Comparison of ENCODE assay signal across 16 cellular contexts in the genomic region with DNA sequence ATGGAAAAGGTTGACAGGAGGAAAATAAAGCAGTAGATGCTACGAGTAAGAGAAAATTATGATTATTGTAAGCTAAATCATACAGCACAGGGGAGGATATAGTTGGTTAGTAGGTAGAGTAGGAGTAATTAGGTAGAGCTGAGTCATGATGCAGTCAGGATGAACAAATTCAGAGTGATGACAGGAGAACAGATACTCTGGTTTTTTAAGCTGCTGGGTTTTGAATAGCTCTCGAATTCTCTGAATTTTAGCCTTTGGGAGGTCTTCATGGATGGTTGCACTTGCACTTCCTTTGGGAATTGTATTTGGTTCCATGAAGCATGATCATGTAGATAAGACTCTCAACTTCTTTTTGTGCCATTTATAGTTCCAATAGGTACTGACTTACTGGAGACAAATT.
DNase-seq lines count a peak whose midpoint lies in the region; ATAC-seq and TF ChIP-seq lines count a peak whose summit lies in the region.
"Had no signal": no experiment of that assay in that cellular context is flagged by ENCODE, and none has a peak within 500 bp of the region (broad histone marks: within the 10 kb centered on the region; RNA-seq: fewer than 3 reads in every experiment).

No MANE protein-coding gene starts in this region.

- BruUV-seq in A673 (replicated peaks; lab: Mats Ljungman, UMichigan), result no TSS peak

- in situ Hi-C loops in KBM-7 (cut with MboI; ENCODE audit: low pct_unique_long_range_greater_than_20kb, low sequenced_read_pairs), result no loop called here

- intact Hi-C loops in A673 (cut with micrococcal nuclease; ENCODE audit: unreplicated experiment), result no loop called here

- H3K36me3 ChIP-seq in A673 (ENCODE audit: insufficient read depth, low read length, poor library complexity, severe bottlenecking) (no peaks in the 10 kb centered on the region), RWPE2 (ENCODE audit: low read depth) (no peaks in the 10 kb centered on the region)
- H3K36me3 ChIP-seq: pancreas had no signal

- H3K4me3 ChIP-seq in A673 (ENCODE audit: low read depth, low read length, poor library complexity, severe bottlenecking), result no peak overlapping the region
- no peak overlapping the region for H3K4me3 ChIP-seq in RWPE2 (ENCODE audit: severe bottlenecking)
- no peak overlapping the region for H3K4me3 ChIP-seq in fibroblast of pulmonary artery (replicated peaks; ENCODE audit: low read depth, low read length)
- H3K4me3 ChIP-seq: pancreas, testis had no signal

- POLR2A ChIA-PET in A673 (lab: Charles Lee; ENCODE audit: low non-redundant PET), result no interaction called here

- H3K27ac ChIP-seq in A673 (ENCODE audit: low read depth, low read length, poor library complexity, severe bottlenecking), result no peak overlapping the region
- H3K27ac ChIP-seq in RWPE2 (ENCODE audit: poor library complexity, severe bottlenecking), result no peak overlapping the region
- H3K27ac ChIP-seq: pancreas, testis had no signal

- H3K27me3 ChIP-seq in A673 (replicated peaks; ENCODE audit: insufficient read depth, low read depth, low read length, poor library complexity) (no peaks in the 10 kb centered on the region), RWPE2 (ENCODE audit: insufficient read depth, poor library complexity, severe bottlenecking) (no peaks in the 10 kb centered on the region)
- H3K27me3 ChIP-seq: pancreas, testis had no signal

- TF ChIP-seq CTCF in A673 (conservative IDR thresholded peaks at IDR 0.05; ENCODE audit: low read depth, low read length), result no peak
- TF ChIP-seq CTCF in RWPE2 (IDR thresholded peaks at IDR 0.05; ENCODE audit: poor library complexity, severe bottlenecking), result no peak
- TF ChIP-seq CTCF in fibroblast of pulmonary artery (IDR thresholded peaks at IDR 0.05; ENCODE audit: low read length, missing control alignments), result no peak

- H3K4me1 ChIP-seq in A673 (ENCODE audit: insufficient read depth, low read length, poor library complexity, severe bottlenecking), result peaks cover 32% of the 10 kb centered on the region
- peaks cover 8% of the 10 kb centered on the region for H3K4me1 ChIP-seq in RWPE2 (ENCODE audit: insufficient read depth, poor library complexity, severe bottlenecking)
- H3K4me1 ChIP-seq: testis had no signal

- DNase-seq in A673 (ENCODE audit: low spot score) (peak; percentile 86), RWPE2 (ENCODE audit: low spot score) (no peak), fibroblast of pulmonary artery (ENCODE audit: low read depth) (peak; percentile 47), KBM-7 (no peak)
- no peak for DNase-seq in stimulated activated CD4-positive, alpha-beta T cell treated with anti-CD3 and anti-CD28 coated beads, Interleukin-4, amount 100 ng/mL, for 1 hour
- DNase-seq: activated CD4-positive, alpha-beta T cell treated with anti-CD3 and anti-CD28 coated beads, Interleukin-2, amount 50 U/mL, for 4 hours; aorta; DMS79 treated with DMSO at 0.1 percent for 48 hours; effector CD4-positive, alpha-beta T cell; NCI-H1436; NCI-H524 treated with DMSO at 0.1 percent for 48 hours; pancreas; testis had no signal

- CTCF ChIA-PET in A673 (lab: Charles Lee), result no interaction called here

- H3K9me3 ChIP-seq in A673 (ENCODE audit: low read depth, low read length, poor library complexity, severe bottlenecking), result no peaks in the 10 kb centered on the region
- H3K9me3 ChIP-seq in RWPE2 (ENCODE audit: severe bottlenecking), result peaks cover 2% of the 10 kb centered on the region
- H3K9me3 ChIP-seq: pancreas, testis had no signal

- ATAC-seq in HG03354 (IDR thresholded peaks at IDR 0.05; ENCODE audit: poor library complexity, severe bottlenecking, unreplicated experiment), result peak; percentile 11
- peak; percentile 66 for ATAC-seq in RWPE2 (ENCODE audit: low read depth)
- ATAC-seq in HG02973 (IDR thresholded peaks at IDR 0.05; ENCODE audit: unreplicated experiment), result no peak
- ATAC-seq in GM18873 (IDR thresholded peaks at IDR 0.05; ENCODE audit: low FRiP score, unreplicated experiment), result no peak
- ATAC-seq: pancreas had no signal

Comparison
In these comparisons a context has a peak if more than half of its experiments do, and no peak if none do; other contexts are left out.
1. DNase-seq: peak in A673 (single experiment) and fibroblast of pulmonary artery (single experiment); none in RWPE2 (single experiment), KBM-7 (single experiment) and stimulated activated CD4-positive, alpha-beta T cell treated with anti-CD3 and anti-CD28 coated beads, Interleukin-4, amount 100 ng/mL, for 1 hour (single experiment).
2. ATAC-seq: peak in HG03354 (single experiment) and RWPE2 (single experiment); none in HG02973 (single experiment) and GM18873 (single experiment).